ENCODE assay signal across 1 cellular context in the genomic region with DNA sequence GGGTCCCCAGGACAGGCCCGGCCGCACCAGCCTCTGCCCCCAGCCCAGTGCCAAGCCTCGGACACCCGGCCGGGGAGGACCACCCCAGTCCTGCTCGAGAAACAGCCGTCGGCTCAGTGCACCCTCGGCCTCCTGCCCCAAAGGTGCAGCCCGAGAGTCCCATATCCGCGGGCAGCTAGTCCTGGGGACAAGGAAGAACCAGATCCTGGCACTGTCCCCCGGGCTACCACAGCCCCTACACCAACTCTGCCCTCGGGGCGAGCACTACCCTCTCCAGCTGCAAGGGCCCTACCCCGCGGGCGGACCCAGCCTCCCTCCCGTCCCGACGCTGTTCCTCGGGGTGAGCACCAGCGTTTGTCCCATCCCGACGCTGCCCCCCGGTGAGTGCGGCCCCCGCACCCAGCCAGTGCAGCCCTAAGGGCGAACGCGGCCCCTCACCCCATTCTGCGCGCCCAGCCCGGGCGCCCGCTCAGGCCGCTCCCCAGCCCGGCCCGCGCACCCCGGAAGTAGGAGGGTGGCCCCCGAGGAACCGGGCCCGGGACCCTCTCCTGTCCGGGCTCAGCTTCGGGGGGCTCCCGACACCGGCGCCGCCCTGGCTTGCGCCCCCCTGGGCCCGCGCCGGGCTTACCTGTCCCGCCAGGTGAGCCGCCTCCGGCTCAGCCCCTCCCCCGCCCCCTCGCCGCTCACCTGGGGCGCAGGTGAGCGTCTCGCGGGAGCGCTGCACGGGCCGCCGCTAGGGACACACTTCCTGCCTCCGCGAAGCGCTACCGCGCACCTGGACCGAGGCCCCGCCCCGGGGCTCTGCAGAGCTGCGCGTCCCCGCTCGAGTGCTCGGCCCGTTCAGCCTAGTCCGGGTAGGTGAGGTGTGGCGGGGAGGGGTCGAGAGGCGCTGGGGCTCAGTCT.
A peak's percentile ranks its signal among the peaks of the same experiment; 100 is the strongest.
TF ChIP-seq lines count a peak whose summit lies in the region.

A gene with protein sequence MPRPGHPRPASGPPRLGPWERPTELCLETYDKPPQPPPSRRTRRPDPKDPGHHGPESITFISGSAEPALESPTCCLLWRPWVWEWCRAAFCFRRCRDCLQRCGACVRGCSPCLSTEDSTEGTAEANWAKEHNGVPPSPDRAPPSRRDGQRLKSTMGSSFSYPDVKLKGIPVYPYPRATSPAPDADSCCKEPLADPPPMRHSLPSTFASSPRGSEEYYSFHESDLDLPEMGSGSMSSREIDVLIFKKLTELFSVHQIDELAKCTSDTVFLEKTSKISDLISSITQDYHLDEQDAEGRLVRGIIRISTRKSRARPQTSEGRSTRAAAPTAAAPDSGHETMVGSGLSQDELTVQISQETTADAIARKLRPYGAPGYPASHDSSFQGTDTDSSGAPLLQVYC (minus strand): TSS at position 747 of the 903 bp plus-strand sequence. CDS start 8,088 bp downstream, outside the sequence.

TF ChIP-seq in HEK293, 187 proteins besides CTCF, POLR2A, EP300 and RAD21 (continued from another document):
- TF ChIP-seq, protein P1, sequence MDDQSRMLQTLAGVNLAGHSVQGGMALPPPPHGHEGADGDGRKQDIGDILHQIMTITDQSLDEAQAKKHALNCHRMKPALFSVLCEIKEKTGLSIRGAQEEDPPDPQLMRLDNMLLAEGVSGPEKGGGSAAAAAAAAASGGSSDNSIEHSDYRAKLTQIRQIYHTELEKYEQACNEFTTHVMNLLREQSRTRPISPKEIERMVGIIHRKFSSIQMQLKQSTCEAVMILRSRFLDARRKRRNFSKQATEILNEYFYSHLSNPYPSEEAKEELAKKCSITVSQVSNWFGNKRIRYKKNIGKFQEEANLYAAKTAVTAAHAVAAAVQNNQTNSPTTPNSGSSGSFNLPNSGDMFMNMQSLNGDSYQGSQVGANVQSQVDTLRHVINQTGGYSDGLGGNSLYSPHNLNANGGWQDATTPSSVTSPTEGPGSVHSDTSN (CRISPR knock-in tag; IDR thresholded peaks at IDR 0.05): no peak
- TF ChIP-seq ZBTB21 (tag by site-specific recombination; IDR thresholded peaks at IDR 0.05) (no peak), ZNF514 (tag by site-specific recombination; IDR thresholded peaks at IDR 0.05) (no peak), ZNF529 (tag by site-specific recombination; IDR thresholded peaks at IDR 0.05; ENCODE audit: insufficient replicate concordance) (no peak), KLF16 (tag by site-specific recombination; IDR thresholded peaks at IDR 0.05) (no peak), ZNF2 (tag by site-specific recombination; IDR thresholded peaks at IDR 0.05) (no peak), ZNF311 (tag by site-specific recombination; IDR thresholded peaks at IDR 0.05; ENCODE audit: borderline replicate concordance) (no peak), ZNF433 (tag by site-specific recombination; IDR thresholded peaks at IDR 0.05; ENCODE audit: low read depth) (no peak), YY1 (tag by site-specific recombination; IDR thresholded peaks at IDR 0.05) (no peak)
- TF ChIP-seq, protein P2, sequence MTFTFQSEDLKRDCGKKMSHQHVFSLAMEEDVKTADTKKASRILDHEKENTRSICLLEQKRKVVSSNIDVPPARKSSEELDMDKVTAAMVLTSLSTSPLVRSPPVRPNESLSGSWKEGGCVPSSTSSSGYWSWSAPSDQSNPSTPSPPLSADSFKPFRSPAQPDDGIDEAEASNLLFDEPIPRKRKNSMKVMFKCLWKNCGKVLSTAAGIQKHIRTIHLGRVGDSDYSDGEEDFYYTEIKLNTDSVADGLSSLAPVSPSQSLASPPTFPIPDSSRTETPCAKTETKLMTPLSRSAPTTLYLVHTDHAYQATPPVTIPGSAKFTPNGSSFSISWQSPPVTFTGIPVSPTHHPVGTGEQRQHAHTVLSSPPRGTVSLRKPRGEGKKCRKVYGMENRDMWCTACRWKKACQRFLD (tag by site-specific recombination; IDR thresholded peaks at IDR 0.05): no peak
- TF ChIP-seq, protein P3, sequence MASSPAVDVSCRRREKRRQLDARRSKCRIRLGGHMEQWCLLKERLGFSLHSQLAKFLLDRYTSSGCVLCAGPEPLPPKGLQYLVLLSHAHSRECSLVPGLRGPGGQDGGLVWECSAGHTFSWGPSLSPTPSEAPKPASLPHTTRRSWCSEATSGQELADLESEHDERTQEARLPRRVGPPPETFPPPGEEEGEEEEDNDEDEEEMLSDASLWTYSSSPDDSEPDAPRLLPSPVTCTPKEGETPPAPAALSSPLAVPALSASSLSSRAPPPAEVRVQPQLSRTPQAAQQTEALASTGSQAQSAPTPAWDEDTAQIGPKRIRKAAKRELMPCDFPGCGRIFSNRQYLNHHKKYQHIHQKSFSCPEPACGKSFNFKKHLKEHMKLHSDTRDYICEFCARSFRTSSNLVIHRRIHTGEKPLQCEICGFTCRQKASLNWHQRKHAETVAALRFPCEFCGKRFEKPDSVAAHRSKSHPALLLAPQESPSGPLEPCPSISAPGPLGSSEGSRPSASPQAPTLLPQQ (tag by site-specific recombination; IDR thresholded peaks at IDR 0.05): no peak
- TF ChIP-seq, protein P4, sequence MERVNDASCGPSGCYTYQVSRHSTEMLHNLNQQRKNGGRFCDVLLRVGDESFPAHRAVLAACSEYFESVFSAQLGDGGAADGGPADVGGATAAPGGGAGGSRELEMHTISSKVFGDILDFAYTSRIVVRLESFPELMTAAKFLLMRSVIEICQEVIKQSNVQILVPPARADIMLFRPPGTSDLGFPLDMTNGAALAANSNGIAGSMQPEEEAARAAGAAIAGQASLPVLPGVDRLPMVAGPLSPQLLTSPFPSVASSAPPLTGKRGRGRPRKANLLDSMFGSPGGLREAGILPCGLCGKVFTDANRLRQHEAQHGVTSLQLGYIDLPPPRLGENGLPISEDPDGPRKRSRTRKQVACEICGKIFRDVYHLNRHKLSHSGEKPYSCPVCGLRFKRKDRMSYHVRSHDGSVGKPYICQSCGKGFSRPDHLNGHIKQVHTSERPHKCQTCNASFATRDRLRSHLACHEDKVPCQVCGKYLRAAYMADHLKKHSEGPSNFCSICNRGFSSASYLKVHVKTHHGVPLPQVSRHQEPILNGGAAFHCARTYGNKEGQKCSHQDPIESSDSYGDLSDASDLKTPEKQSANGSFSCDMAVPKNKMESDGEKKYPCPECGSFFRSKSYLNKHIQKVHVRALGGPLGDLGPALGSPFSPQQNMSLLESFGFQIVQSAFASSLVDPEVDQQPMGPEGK (tag by site-specific recombination; IDR thresholded peaks at IDR 0.05): peak; percentile 58
- TF ChIP-seq, protein P5, sequence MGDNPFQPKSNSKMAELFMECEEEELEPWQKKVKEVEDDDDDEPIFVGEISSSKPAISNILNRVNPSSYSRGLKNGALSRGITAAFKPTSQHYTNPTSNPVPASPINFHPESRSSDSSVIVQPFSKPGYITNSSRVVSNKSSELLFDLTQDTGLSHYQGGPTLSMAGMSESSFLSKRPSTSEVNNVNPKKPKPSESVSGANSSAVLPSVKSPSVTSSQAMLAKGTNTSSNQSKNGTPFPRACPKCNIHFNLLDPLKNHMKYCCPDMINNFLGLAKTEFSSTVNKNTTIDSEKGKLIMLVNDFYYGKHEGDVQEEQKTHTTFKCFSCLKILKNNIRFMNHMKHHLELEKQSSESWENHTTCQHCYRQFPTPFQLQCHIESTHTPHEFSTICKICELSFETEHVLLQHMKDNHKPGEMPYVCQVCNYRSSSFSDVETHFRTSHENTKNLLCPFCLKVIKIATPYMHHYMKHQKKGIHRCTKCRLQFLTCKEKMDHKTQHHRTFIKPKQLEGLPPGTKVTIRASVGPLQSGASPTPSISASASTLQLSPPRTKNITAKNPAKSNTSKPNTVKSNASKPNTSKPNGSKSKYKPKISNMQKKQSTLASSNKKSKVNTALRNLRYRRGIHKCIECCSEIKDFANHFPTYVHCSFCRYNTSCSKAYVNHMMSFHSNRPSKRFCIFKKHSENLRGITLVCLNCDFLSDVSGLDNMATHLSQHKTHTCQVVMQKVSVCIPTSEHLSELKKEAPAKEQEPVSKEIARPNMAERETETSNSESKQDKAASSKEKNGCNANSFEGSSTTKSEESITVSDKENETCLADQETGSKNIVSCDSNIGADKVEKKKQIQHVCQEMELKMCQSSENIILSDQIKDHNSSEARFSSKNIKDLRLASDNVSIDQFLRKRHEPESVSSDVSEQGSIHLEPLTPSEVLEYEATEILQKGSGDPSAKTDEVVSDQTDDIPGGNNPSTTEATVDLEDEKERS (tag by site-specific recombination; IDR thresholded peaks at IDR 0.05): no peak
